1 cellular context compared by ENCODE assay signal in the genomic region with DNA sequence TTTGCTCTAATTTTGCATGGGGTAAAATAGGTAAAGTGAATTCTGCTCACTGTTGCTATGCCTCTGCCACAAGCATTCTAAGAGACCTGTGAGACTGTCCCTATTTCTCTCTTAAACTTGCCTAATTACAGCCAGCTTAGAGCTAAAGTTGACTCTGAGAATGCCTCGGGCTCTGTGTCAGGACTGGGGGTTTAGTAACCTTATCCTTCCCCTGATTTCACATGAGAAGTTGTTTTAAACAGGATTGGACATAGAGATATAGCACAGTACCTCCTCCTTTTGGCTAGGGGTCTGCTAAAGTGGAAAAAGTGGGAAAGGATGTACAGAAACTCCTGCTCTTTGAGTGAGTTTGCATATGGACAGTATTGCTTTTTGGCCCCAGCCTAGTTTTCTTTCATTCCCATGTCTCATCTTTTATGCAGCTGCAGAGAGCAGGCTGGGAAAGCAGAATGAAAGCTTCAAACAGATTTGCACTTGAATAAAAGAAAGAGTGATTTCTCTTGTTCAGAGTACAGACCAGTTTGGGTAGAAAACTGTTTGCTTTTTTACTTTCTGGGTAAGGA.
TF ChIP-seq lines count a peak whose summit lies in the region.

No MANE protein-coding gene starts in this region.

TF ChIP-seq in HepG2, 621 proteins besides CTCF, POLR2A, EP300 and RAD21 (continued from another document):
- TF ChIP-seq, protein P1, sequence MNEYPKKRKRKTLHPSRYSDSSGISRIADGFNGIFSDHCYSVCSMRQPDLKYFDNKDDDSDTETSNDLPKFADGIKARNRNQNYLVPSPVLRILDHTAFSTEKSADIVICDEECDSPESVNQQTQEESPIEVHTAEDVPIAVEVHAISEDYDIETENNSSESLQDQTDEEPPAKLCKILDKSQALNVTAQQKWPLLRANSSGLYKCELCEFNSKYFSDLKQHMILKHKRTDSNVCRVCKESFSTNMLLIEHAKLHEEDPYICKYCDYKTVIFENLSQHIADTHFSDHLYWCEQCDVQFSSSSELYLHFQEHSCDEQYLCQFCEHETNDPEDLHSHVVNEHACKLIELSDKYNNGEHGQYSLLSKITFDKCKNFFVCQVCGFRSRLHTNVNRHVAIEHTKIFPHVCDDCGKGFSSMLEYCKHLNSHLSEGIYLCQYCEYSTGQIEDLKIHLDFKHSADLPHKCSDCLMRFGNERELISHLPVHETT (CRISPR knock-in tag; conservative IDR thresholded peaks at IDR 0.05): no peak
- TF ChIP-seq GATAD2A (CRISPR knock-in tag; IDR thresholded peaks at IDR 0.05) (peak; percentile 24; the same call in 1 of the 2 replicates), ZNF724P (CRISPR knock-in tag; IDR thresholded peaks at IDR 0.05; ENCODE audit: borderline replicate concordance) (no peak), NR2C2 (CRISPR knock-in tag; IDR thresholded peaks at IDR 0.05; ENCODE audit: borderline replicate concordance) (no peak), GFI1 (CRISPR knock-in tag; IDR thresholded peaks at IDR 0.05; ENCODE audit: borderline replicate concordance) (0 out of 2 replicates have a peak, but pooled peaks have one; percentile 22), ZSCAN22 (CRISPR knock-in tag; IDR thresholded peaks at IDR 0.05) (peak; percentile 47; the same call in 1 of the 2 replicates), PRMT3 (CRISPR knock-in tag; IDR thresholded peaks at IDR 0.05; ENCODE audit: borderline replicate concordance, low read depth) (no peak), ELF3 (CRISPR knock-in tag; IDR thresholded peaks at IDR 0.05) (no peak), THAP7 (CRISPR knock-in tag; IDR thresholded peaks at IDR 0.05) (no peak), KAT8 (CRISPR knock-in tag; IDR thresholded peaks at IDR 0.05) (0 out of 2 replicates have a peak, but pooled peaks have one; percentile 14)
- TF ChIP-seq, protein P2, sequence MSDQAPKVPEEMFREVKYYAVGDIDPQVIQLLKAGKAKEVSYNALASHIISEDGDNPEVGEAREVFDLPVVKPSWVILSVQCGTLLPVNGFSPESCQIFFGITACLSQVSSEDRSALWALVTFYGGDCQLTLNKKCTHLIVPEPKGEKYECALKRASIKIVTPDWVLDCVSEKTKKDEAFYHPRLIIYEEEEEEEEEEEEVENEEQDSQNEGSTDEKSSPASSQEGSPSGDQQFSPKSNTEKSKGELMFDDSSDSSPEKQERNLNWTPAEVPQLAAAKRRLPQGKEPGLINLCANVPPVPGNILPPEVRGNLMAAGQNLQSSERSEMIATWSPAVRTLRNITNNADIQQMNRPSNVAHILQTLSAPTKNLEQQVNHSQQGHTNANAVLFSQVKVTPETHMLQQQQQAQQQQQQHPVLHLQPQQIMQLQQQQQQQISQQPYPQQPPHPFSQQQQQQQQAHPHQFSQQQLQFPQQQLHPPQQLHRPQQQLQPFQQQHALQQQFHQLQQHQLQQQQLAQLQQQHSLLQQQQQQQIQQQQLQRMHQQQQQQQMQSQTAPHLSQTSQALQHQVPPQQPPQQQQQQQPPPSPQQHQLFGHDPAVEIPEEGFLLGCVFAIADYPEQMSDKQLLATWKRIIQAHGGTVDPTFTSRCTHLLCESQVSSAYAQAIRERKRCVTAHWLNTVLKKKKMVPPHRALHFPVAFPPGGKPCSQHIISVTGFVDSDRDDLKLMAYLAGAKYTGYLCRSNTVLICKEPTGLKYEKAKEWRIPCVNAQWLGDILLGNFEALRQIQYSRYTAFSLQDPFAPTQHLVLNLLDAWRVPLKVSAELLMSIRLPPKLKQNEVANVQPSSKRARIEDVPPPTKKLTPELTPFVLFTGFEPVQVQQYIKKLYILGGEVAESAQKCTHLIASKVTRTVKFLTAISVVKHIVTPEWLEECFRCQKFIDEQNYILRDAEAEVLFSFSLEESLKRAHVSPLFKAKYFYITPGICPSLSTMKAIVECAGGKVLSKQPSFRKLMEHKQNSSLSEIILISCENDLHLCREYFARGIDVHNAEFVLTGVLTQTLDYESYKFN (CRISPR knock-in tag; conservative IDR thresholded peaks at IDR 0.05): peak; percentile 13; the same call in 1 of the 2 replicates
